16 cellular contexts compared by ENCODE assay signal in genomic region chr1:162626733-162627132, GRCh38. TPM values are rescaled to one million over a fixed set of nuclear protein-coding genes. Genes with fewer than 3 reads are reported as not detected.
A peak's percentile ranks its signal among the peaks of the same experiment; 100 is the strongest.
DNase-seq lines count a peak whose midpoint lies in the region; ATAC-seq and TF ChIP-seq lines count a peak whose summit lies in the region.
"Had no signal": no experiment of that assay in that cellular context is flagged by ENCODE, and none has a peak within 500 bp of the region (broad histone marks: within the 10 kb centered on the region; RNA-seq: fewer than 3 reads in every experiment).

No MANE protein-coding gene starts in this region.

- intact Hi-C loops in left ventricle myocardium inferior (cut with micrococcal nuclease): no loop called here
- intact Hi-C loops in cardiac septum (cut with DNase I): no loop called here
- intact Hi-C loops in prostate gland (cut with DNase I): no loop called here

- DNase-seq in left ventricle myocardium inferior: no peak
- no peak for DNase-seq in cardiac septum (ENCODE audit: low spot score)
- no peak for DNase-seq in prostate gland (ENCODE audit: low spot score)
- no peak for DNase-seq in HCEC 1CT
- DNase-seq in C1 segment of cervical spinal cord (lab: John Stamatoyannopoulos, UW): no peak
- no peak for DNase-seq in HAP-1 (ENCODE audit: low spot score in 2 of 2)
- DNase-seq: ACHN; activated CD8-positive, alpha-beta T cell treated with anti-CD3 and anti-CD28 coated beads, Interleukin-2, amount 10 ng/mL, durations not matched to agents 7 days and 5 days; activated naive CD4-positive, alpha-beta T cell treated with Interleukin-2 at 50 U/mL for 16 hours; central memory CD4-positive, alpha-beta T cell; NCI-H1105; NCI-H446 had no signal

- H3K27ac ChIP-seq in left ventricle myocardium inferior (replicated peaks) (peak overlapping the region; percentile 58), prostate gland (peak overlapping the region; percentile 29 to 47)
- H3K27ac ChIP-seq: epithelial cell of prostate had no signal

- H3K27me3 ChIP-seq in left ventricle myocardium inferior (ENCODE audit: low read depth) (no peaks in the 10 kb centered on the region), endocrine pancreas (ENCODE audit: control insufficient read depth, insufficient read depth, low read length) (no peaks in the 10 kb centered on the region), prostate gland (replicated peaks; ENCODE audit: insufficient read depth) (no peaks in the 10 kb centered on the region), HAP-1 (ENCODE audit: low read depth) (no peaks in the 10 kb centered on the region)

- H3K4me3 ChIP-seq in left ventricle myocardium inferior: peak overlapping the region; percentile 34
- H3K4me3 ChIP-seq in endocrine pancreas (ENCODE audit: control insufficient read depth, insufficient read depth, low read length): peak overlapping the region; percentile 41
- no peak overlapping the region for H3K4me3 ChIP-seq in prostate gland
- H3K4me3 ChIP-seq in HAP-1: no peak overlapping the region
- H3K4me3 ChIP-seq: GM23338 had no signal

- no peak for TF ChIP-seq POLR2A in prostate gland (IDR thresholded peaks at IDR 0.05)

- H3K9ac ChIP-seq in endocrine pancreas (ENCODE audit: control insufficient read depth, insufficient read depth, low read length): no peak overlapping the region

- WGBS in prostate gland: 15% methylated on average over 2 of the region's 2 CpGs

- TF ChIP-seq CTCF in left ventricle myocardium inferior (IDR thresholded peaks at IDR 0.05; ENCODE audit: borderline replicate concordance) (no peak), prostate gland (IDR thresholded peaks at IDR 0.05) (no peak)

- ATAC-seq in HG02884 (IDR thresholded peaks at IDR 0.05; ENCODE audit: unreplicated experiment): no peak
- ATAC-seq: activated CD8-positive, alpha-beta T cell treated with anti-CD3 and anti-CD28 coated beads, Interleukin-2, amount 10 ng/mL, durations not matched to agents 7 days and 5 days; GM23338 had no signal

- H3K4me1 ChIP-seq in left ventricle myocardium inferior (peaks cover 29% of the 10 kb centered on the region), endocrine pancreas (ENCODE audit: control insufficient read depth, insufficient read depth, low read length) (no peaks in the 10 kb centered on the region), prostate gland (replicated peaks) (no peaks in the 10 kb centered on the region), HAP-1 (no peaks in the 10 kb centered on the region)

- H3K36me3 ChIP-seq in left ventricle myocardium inferior (no peaks in the 10 kb centered on the region), endocrine pancreas (ENCODE audit: control insufficient read depth, insufficient read depth, low read length) (no peaks in the 10 kb centered on the region), prostate gland (no peaks in the 10 kb centered on the region), HAP-1 (replicated peaks) (no peaks in the 10 kb centered on the region)

- in situ Hi-C loops in HAP-1 (cut with MboI; ENCODE audit: low sequenced_read_pairs): no loop called here

- H3K9me3 ChIP-seq in left ventricle myocardium inferior (replicated peaks) (no peaks in the 10 kb centered on the region), endocrine pancreas (ENCODE audit: control insufficient read depth, low read length) (no peaks in the 10 kb centered on the region), prostate gland (no peaks in the 10 kb centered on the region), HAP-1 (no peaks in the 10 kb centered on the region)

RNA-seq across cellular contexts. Expression of gene DDR2, which starts 5.5 kb away (rescaled TPM):
- total RNA-seq in left ventricle myocardium inferior: 26.9 TPM
- 20.0 TPM for total RNA-seq in cardiac septum
- 10 to 100 TPM; 14.2 to 27.0 TPM for total RNA-seq in prostate gland

Comparison
In these comparisons a context has a peak if more than half of its experiments do, and no peak if none do; other contexts are left out.
1. H3K4me3 ChIP-seq: peak in left ventricle myocardium inferior (single experiment) and endocrine pancreas (single experiment); none in prostate gland (0 of 2) and HAP-1 (single experiment).